ENCODE assay signal across 23 cellular contexts in genomic region chr1:154619181-154619948, GRCh38. TPM values are rescaled to one million over a fixed set of nuclear protein-coding genes. Genes with fewer than 3 reads are reported as not detected.
A peak's percentile ranks its signal among the peaks of the same experiment; 100 is the strongest.
DNase-seq lines count a peak whose midpoint lies in the region; ATAC-seq and TF ChIP-seq lines count a peak whose summit lies in the region.
"Had no signal": no experiment of that assay in that cellular context is flagged by ENCODE, and none has a peak within 500 bp of the region (broad histone marks: within the 10 kb centered on the region; RNA-seq: fewer than 3 reads in every experiment).

No MANE protein-coding gene starts in this region.

- no peaks in the 10 kb centered on the region for H3K9me3 Mint-ChIP-seq in chondrocyte (ENCODE audit: low read depth)
- H3K9me3 Mint-ChIP-seq: CD4-positive, CD25-positive, alpha-beta regulatory T cell had no signal

- no peak overlapping the region for H3K27ac ChIP-seq in DOHH2 (ENCODE audit: low read depth, low read length)
- H3K27ac ChIP-seq: A549 had no signal

- no peaks in the 10 kb centered on the region for H3K27me3 Mint-ChIP-seq in T-helper 17 cell
- H3K27me3 Mint-ChIP-seq in chondrocyte (ENCODE audit: low read depth) = no peaks in the 10 kb centered on the region
- H3K27me3 Mint-ChIP-seq: B cell; CD4-positive, CD25-positive, alpha-beta regulatory T cell had no signal

- peaks cover 9% of the 10 kb centered on the region; the same call in 1 of the 2 replicates for H4K20me1 ChIP-seq in DOHH2 (ENCODE audit: control insufficient read depth, insufficient read depth, low read depth, low read length)

- peaks cover 32% of the 10 kb centered on the region for H3K4me1 ChIP-seq in DOHH2 (ENCODE audit: control insufficient read depth, low read length)
- H3K4me1 ChIP-seq: A549 had no signal

- no peaks in the 10 kb centered on the region for H3K27me3 ChIP-seq in DOHH2 (ENCODE audit: control insufficient read depth, low read length)
- H3K27me3 ChIP-seq: MG63 had no signal

- H3K36me3 ChIP-seq in DOHH2 (ENCODE audit: control insufficient read depth, low read length) = peaks cover 39% of the 10 kb centered on the region

- H3K36me3 Mint-ChIP-seq in T-helper 17 cell (ENCODE audit: low read depth) (peaks cover 6% of the 10 kb centered on the region), chondrocyte (ENCODE audit: low read depth) (no peaks in the 10 kb centered on the region)

- H3K4me1 Mint-ChIP-seq in T-helper 17 cell = peaks cover 33% of the 10 kb centered on the region
- H3K4me1 Mint-ChIP-seq in chondrocyte (ENCODE audit: low read depth) = peaks cover 47% of the 10 kb centered on the region

- TF ChIP-seq CTCF in DOHH2 (IDR thresholded peaks at IDR 0.05; ENCODE audit: low read depth, low read length, poor library complexity, severe bottlenecking) = no peak
- TF ChIP-seq CTCF in chondrocyte (IDR thresholded peaks at IDR 0.05) = no peak

- H3K4me3 Mint-ChIP-seq in T-helper 17 cell = no peak overlapping the region
- H3K4me3 Mint-ChIP-seq in chondrocyte (ENCODE audit: unreplicated experiment) = no peak overlapping the region
- H3K4me3 Mint-ChIP-seq: B cell had no signal

- H3K27ac Mint-ChIP-seq in T-helper 17 cell (peak overlapping the region; percentile 34), chondrocyte (ENCODE audit: unreplicated experiment) (peak overlapping the region; percentile 61)
- H3K27ac Mint-ChIP-seq: B cell; CD4-positive, CD25-positive, alpha-beta regulatory T cell had no signal

- 0 out of 2 replicates have a peak overlapping the region, but pooled peaks have one; percentile 6 for H3K4me2 ChIP-seq in DOHH2 (ENCODE audit: low read length)
- H3K4me2 ChIP-seq: A549 had no signal

- H3K79me2 ChIP-seq in DOHH2 (ENCODE audit: control insufficient read depth, low read length) = peaks cover 95% of the 10 kb centered on the region

- DNase-seq in T-helper 17 cell (no peak), chondrocyte (ENCODE audit: low spot score) (no peak), renal cortical epithelial cell (ENCODE audit: low read depth) (peak; percentile 73), putamen (ENCODE audit: low spot score) (no peak), NCI-H345 (lab: John Stamatoyannopoulos, UW) (no peak)
- no peak for DNase-seq in activated CD8-positive, alpha-beta memory T cell treated with anti-CD3 and anti-CD28 coated beads for 24 hours
- DNase-seq: CD4-positive, CD25-positive, alpha-beta regulatory T cell; COR-L47; DMS79; H7; Kasumi-1; MG63; NCI-H1048; NCI-H1417 treated with DMSO at 0.1 percent for 48 hours; NCI-H187; NCI-H510A treated with DMSO at 0.1 percent for 48 hours; NCI-H748 treated with DMSO at 0.1 percent for 48 hours; NK-92 treated with Interleukin-12 subunit alpha and Interleukin-12 subunit beta, amount 100 ng/mL, for 24 hours; SIG-M5 had no signal

- H3K9me2 ChIP-seq in DOHH2 (replicated peaks; ENCODE audit: control insufficient read depth, low read length) = no peaks in the 10 kb centered on the region

- no peak overlapping the region for H3K4me3 ChIP-seq in DOHH2 (ENCODE audit: low read length)
- H3K4me3 ChIP-seq: A549, MG63 had no signal

- ATAC-seq in T-helper 17 cell = no peak
- no peak for ATAC-seq in GM19397 (IDR thresholded peaks at IDR 0.05; ENCODE audit: unreplicated experiment)
- ATAC-seq: A549 had no signal

- no peaks in the 10 kb centered on the region for H3K9me3 ChIP-seq in DOHH2 (ENCODE audit: control insufficient read depth, insufficient read depth, low read length)
- no peaks in the 10 kb centered on the region for H3K9me3 ChIP-seq in T-helper 17 cell (ENCODE audit: control insufficient read depth, low read length, poor library complexity, severe bottlenecking)
- H3K9me3 ChIP-seq: A549, MG63 had no signal

- no peaks in the 10 kb centered on the region for H3F3A ChIP-seq in DOHH2 (ENCODE audit: control insufficient read depth, insufficient read depth)

RNA-seq across cellular contexts. Expression of gene ADAR, which starts 11.4 kb away (rescaled TPM):
- total RNA-seq in T-helper 17 cell (100 to 1,000 TPM; 197 to 231 TPM), chondrocyte (125 to 169 TPM (median 125 TPM) in 3 replicates), renal cortical epithelial cell (69.3 and 142 TPM in 2 replicates)

RNA-seq across cellular contexts. Expression of gene CHRNB2, which starts 51.8 kb away (rescaled TPM):
- total RNA-seq in T-helper 17 cell (not detected), chondrocyte (not detected in 3 replicates), renal cortical epithelial cell (0.17 and 0.55 TPM in 2 replicates)
- total RNA-seq: B cell; CD4-positive, CD25-positive, alpha-beta regulatory T cell had no signal
